ENCODE assay signal across 15 cellular contexts in the genomic region with DNA sequence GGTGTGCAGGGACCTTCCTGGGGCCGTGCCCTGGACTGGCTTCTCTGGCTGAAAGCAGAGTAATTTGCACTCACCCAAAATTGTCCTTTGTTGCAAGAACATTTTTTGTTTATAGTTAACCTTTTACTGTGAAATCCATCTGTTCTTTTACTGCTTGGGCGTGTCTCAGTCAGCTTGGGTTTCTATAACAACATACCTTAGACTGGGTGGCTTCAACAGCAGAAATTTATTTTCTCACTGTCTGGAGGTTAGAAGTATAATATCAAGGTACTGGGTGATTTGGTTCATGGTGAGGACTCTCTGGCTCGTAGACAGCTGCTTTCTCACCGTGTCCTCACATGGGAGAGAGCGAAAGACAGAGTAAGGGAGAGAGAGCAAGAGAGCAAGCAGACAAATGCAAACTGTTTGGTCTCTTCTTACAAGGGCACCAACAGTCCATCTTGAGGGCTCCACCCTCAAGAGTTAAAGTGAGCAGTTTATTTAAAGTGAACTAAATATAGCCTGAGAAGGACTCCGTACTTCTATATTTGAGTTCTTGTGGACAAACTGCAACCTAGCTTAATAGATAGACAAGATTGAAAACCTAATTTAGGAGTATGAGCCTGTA.
"Had no signal": no experiment of that assay in that cellular context is flagged by ENCODE, and none has a peak within 500 bp of the region (broad histone marks: within the 10 kb centered on the region; RNA-seq: fewer than 3 reads in every experiment).

No MANE protein-coding gene starts in this region.

- H3K27ac ChIP-seq: cardiac muscle cell, lower lobe of right lung, tibial artery, uterus had no signal

- H3K4me3 ChIP-seq: cardiac muscle cell, lower lobe of right lung, tibial artery, uterus had no signal

- H3K9me3 ChIP-seq: uterus had no signal

- H3K27me3 ChIP-seq: cardiac muscle cell, tibial artery, uterus had no signal

- H3K36me3 ChIP-seq: cardiac muscle cell, lower lobe of right lung, tibial artery, uterus had no signal

- DNase-seq: activated CD4-positive, alpha-beta memory T cell treated with anti-CD3 and anti-CD28 coated beads for 36 hours; activated naive CD8-positive, alpha-beta T cell treated with anti-CD3 and anti-CD28 coated beads for 36 hours; activated T-cell treated with anti-CD3 and anti-CD28 coated beads for 4 hours; amniotic stem cell; effector memory CD8-positive, alpha-beta T cell; lower lobe of right lung; retina; stimulated activated CD4-positive, alpha-beta T cell treated with anti-CD3 and anti-CD28 coated beads, Interleukin-12 subunit alpha, Interleukin-12 subunit beta, amount 100 ng/mL, for 4 hours; stimulated activated CD4-positive, alpha-beta T cell treated with anti-CD3 and anti-CD28 coated beads, Interleukin-2, amount 100 ng/mL, for 24 hours; stimulated activated naive CD8-positive, alpha-beta T cell treated with anti-CD3 and anti-CD28 coated beads, Interleukin-15, Interleukin-2, amounts not matched to agents 100 U/mL and 50 U/mL, for 24 hours; substantia nigra; T-helper 2 cell; tibial artery; uterus had no signal

- H3K4me1 ChIP-seq: lower lobe of right lung, tibial artery, uterus had no signal

- ATAC-seq: effector memory CD8-positive, alpha-beta T cell; stimulated activated naive CD8-positive, alpha-beta T cell treated with anti-CD3 and anti-CD28 coated beads, Interleukin-15, Interleukin-2, amounts not matched to agents 100 U/mL and 50 U/mL, for 24 hours had no signal
